In the genomic region with DNA sequence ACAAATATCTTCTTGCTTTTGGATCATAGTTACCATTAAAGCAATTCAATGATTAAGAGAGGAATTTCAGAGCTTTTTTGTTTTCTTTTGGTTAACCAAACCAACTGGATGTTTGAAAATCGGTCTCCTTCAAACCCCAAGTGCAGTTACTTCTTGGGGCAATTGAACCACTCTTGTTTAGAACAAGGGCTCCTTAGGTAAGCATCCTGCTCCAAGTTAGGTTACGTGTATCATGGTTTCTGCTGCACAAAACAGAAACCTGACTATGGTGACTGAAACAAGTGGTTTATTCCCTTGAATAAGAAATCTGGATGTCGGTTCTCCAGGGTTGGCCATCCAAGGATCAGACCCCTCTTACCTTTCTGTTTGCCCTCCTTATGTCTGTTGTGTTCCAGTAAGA, we compare ENCODE assay signal across 35 cellular contexts.
"Had no signal": no experiment of that assay in that cellular context is flagged by ENCODE, and none has a peak within 500 bp of the region (broad histone marks: within the 10 kb centered on the region; RNA-seq: fewer than 3 reads in every experiment).

No MANE protein-coding gene starts in this region.

- DNase-seq: Karpas-422, Kasumi-1, KBM-7, KG1, MG63, MM.1S, MV-4-11, NCI-H1048, NCI-H1092, NCI-H1092 treated with DMSO at 0.1 percent for 48 hours, NCI-H1105, NCI-H1105 treated with DMSO at 0.1 percent for 48 hours, NCI-H1417, NCI-H1417 treated with DMSO at 0.1 percent for 48 hours, NCI-H1436, NCI-H1436 treated with DMSO at 0.1 percent for 48 hours, NCI-H146, NCI-H1694, NCI-H1694 treated with DMSO at 0.1 percent for 48 hours, NCI-H187, NCI-H187 treated with DMSO at 0.1 percent for 48 hours, NCI-H1930, NCI-H2029, NCI-H2029 treated with DMSO at 0.1 percent for 48 hours, NCI-H2081, NCI-H2081 treated with DMSO at 0.1 percent for 48 hours, NCI-H2107, NCI-H2171, NCI-H2171 treated with DMSO at 0.1 percent for 48 hours, NCI-H2227 treated with DMSO at 0.1 percent for 48 hours, NCI-H226, NCI-H345, NCI-H446, NCI-H446 treated with DMSO at 0.1 percent for 48 hours had no signal

- H3K9me3 ChIP-seq: MG63 had no signal

- H3K36me3 ChIP-seq: MG63 had no signal

- H3K27ac ChIP-seq: KMS-11 had no signal

- H3K4me3 ChIP-seq: MG63 had no signal
